In the genomic region with DNA sequence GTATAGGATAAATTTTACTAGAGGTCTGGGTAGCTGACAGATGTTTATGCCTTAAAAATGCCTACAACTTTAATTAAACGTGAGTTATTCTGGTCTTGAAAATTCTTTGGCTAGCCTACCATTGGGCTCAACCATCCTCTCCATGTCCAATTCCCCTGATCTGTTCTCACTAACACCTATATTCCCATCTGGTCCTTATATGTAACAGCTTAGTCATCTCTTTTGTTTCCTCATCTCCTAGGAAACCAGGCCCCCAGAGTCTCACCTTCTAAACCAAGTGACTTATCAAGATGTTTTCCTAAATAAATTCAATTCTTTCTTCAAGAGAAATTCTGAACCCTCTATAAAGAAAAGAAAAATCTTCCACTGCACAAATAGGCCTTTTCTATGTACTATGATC, we compare ENCODE assay signal across 20 cellular contexts.
"Had no signal": no experiment of that assay in that cellular context is flagged by ENCODE, and none has a peak within 500 bp of the region (broad histone marks: within the 10 kb centered on the region; RNA-seq: fewer than 3 reads in every experiment).

No MANE protein-coding gene starts in this region.

- H3K4me1 ChIP-seq: spleen, upper lobe of left lung, uterus had no signal

- ATAC-seq: effector memory CD8-positive, alpha-beta T cell; left lobe of liver; naive thymus-derived CD4-positive, alpha-beta T cell; sciatic nerve; stimulated activated memory B cell treated with anti-CD40 and anti-IgM and Interleukin-4, amounts not matched to agents 10 μg/mL and 1 μg/mL and 100 μg/mL, for 72 hours had no signal

- H3K27me3 ChIP-seq: esophagus muscularis mucosa, heart right ventricle, tibial artery, upper lobe of left lung, uterus had no signal

- H3K36me3 Mint-ChIP-seq: naive thymus-derived CD4-positive, alpha-beta T cell; stimulated activated memory B cell treated with anti-CD40 and anti-IgM and Interleukin-4, amounts not matched to agents 10 μg/mL and 1 μg/mL and 100 μg/mL, for 72 hours had no signal

- H3K27ac ChIP-seq: epithelial cell of prostate, esophagus muscularis mucosa, heart right ventricle, spleen, tibial artery, upper lobe of left lung, uterus had no signal

- H3K4me3 ChIP-seq: esophagus muscularis mucosa, heart right ventricle, spleen, tibial artery, upper lobe of left lung, uterus had no signal

- H3K36me3 ChIP-seq: esophagus muscularis mucosa, heart right ventricle, spleen, tibial artery, upper lobe of left lung, uterus had no signal

- DNase-seq: effector memory CD8-positive, alpha-beta T cell; heart right ventricle; hypothalamus; kidney glomerular epithelial cell; naive thymus-derived CD4-positive, alpha-beta T cell; posterior cingulate gyrus; spleen; stimulated activated CD4-positive, alpha-beta T cell treated with anti-CD3 and anti-CD28 coated beads, Interleukin-15, amount 100 ng/mL, for 24 hours; stimulated activated CD4-positive, alpha-beta T cell treated with anti-CD3 and anti-CD28 coated beads, Interleukin-1b, Interleukin-23, amount 100 ng/mL, for 48 hours; stimulated activated CD4-positive, alpha-beta T cell treated with anti-CD3 and anti-CD28 coated beads, Interleukin-4, amount 100 ng/mL, for 24 hours; tibial artery; upper lobe of left lung; uterus had no signal

- H3K9me3 ChIP-seq: esophagus muscularis mucosa, heart right ventricle, spleen, tibial artery, upper lobe of left lung, uterus had no signal

- H3K27ac Mint-ChIP-seq: dendritic cell treated with granulocyte-macrophage colony-stimulating factor and Interleukin-4, amounts not matched to agents 40 ng/mL and 50 ng/mL, for 4 days; effector memory CD8-positive, alpha-beta T cell; naive thymus-derived CD4-positive, alpha-beta T cell; stimulated activated memory B cell treated with anti-CD40 and anti-IgM and Interleukin-4, amounts not matched to agents 10 μg/mL and 1 μg/mL and 100 μg/mL, for 72 hours; stimulated activated naive CD8-positive, alpha-beta T cell treated with anti-CD3 and anti-CD28 coated beads, Interleukin-15, Interleukin-2, amounts not matched to agents 100 ng/mL and 50 ng/mL, for 24 hours had no signal

- H3K4me1 Mint-ChIP-seq: naive thymus-derived CD4-positive, alpha-beta T cell; stimulated activated memory B cell treated with anti-CD40 and anti-IgM and Interleukin-4, amounts not matched to agents 10 μg/mL and 1 μg/mL and 100 μg/mL, for 72 hours had no signal

- H3K9me3 Mint-ChIP-seq: dendritic cell treated with granulocyte-macrophage colony-stimulating factor and Interleukin-4, amounts not matched to agents 40 ng/mL and 50 ng/mL, for 4 days; effector memory CD8-positive, alpha-beta T cell; naive thymus-derived CD4-positive, alpha-beta T cell; stimulated activated memory B cell treated with anti-CD40 and anti-IgM and Interleukin-4, amounts not matched to agents 10 μg/mL and 1 μg/mL and 100 μg/mL, for 72 hours; stimulated activated naive CD8-positive, alpha-beta T cell treated with anti-CD3 and anti-CD28 coated beads, Interleukin-15, Interleukin-2, amounts not matched to agents 100 ng/mL and 50 ng/mL, for 24 hours had no signal

- H3K4me3 Mint-ChIP-seq: dendritic cell treated with granulocyte-macrophage colony-stimulating factor and Interleukin-4, amounts not matched to agents 40 ng/mL and 50 ng/mL, for 4 days; effector memory CD8-positive, alpha-beta T cell; naive thymus-derived CD4-positive, alpha-beta T cell; stimulated activated memory B cell treated with anti-CD40 and anti-IgM and Interleukin-4, amounts not matched to agents 10 μg/mL and 1 μg/mL and 100 μg/mL, for 72 hours; stimulated activated naive CD8-positive, alpha-beta T cell treated with anti-CD3 and anti-CD28 coated beads, Interleukin-15, Interleukin-2, amounts not matched to agents 100 ng/mL and 50 ng/mL, for 24 hours had no signal
